ENCODE assay signal across 26 cellular contexts in genomic region chr7:265998-266850, GRCh38. TPM values are rescaled to one million over a fixed set of nuclear protein-coding genes. Genes with fewer than 3 reads are reported as not detected.
DNase-seq lines count a peak whose midpoint lies in the region; ATAC-seq, FAIRE-seq and TF ChIP-seq lines count a peak whose summit lies in the region.
"Had no signal": no experiment of that assay in that cellular context is flagged by ENCODE, and none has a peak within 500 bp of the region (broad histone marks: within the 10 kb centered on the region; RNA-seq: fewer than 3 reads in every experiment).

No MANE protein-coding gene starts in this region.

- peaks cover 7% of the 10 kb centered on the region; the same call in 1 of the 2 replicates for H3K27me3 ChIP-seq in Panc1 (ENCODE audit: control insufficient read depth, insufficient read depth, low read length)
- peaks cover 16% of the 10 kb centered on the region for H3K27me3 ChIP-seq in WERI-Rb-1 (ENCODE audit: insufficient read depth, low read depth, severe bottlenecking)
- no peaks in the 10 kb centered on the region for H3K27me3 ChIP-seq in small intestine (ENCODE audit: control insufficient read depth in 2 of 2, insufficient read depth in 2 of 2, low read length in 2 of 2)
- H3K27me3 ChIP-seq in sigmoid colon: no peaks in the 10 kb centered on the region
- H3K27me3 ChIP-seq: BLaER1 treated with 17β-estradiol and CSF1 and Interleukin-3, amounts not matched to agents 10 nM and 100 nM; hepatocyte; left lung; tibial nerve had no signal

- FAIRE-seq in small intestine (lab: Jason Lieb, UNC): no peak
- FAIRE-seq: frontal cortex, GM12891 had no signal

- in situ Hi-C loops in Panc1 (cut with HindIII; ENCODE audit: low pct_unique_long_range_greater_than_20kb, low sequenced_read_pairs): no loop called here

- POLR2A ChIA-PET in Panc1 (lab: Charles Lee): no interaction called here

- DNase-seq in Panc1 (ENCODE audit: low read depth, low spot score) (no peak), WERI-Rb-1 (peak; percentile 10), left colon (peak; percentile 51 to 53), small intestine (peak; percentile 30), sigmoid colon (no peak)
- DNase-seq: amygdala; naive B cell; NCI-H1436 treated with DMSO at 0.1 percent for 48 hours; NCI-H2107; SIG-M5; stimulated activated CD4-positive, alpha-beta T cell treated with anti-CD3 and anti-CD28 coated beads, Interleukin-2, amount 100 ng/mL, for 24 hours; SW 1271 had no signal

- H3K36me3 ChIP-seq in Panc1 (ENCODE audit: control insufficient read depth, insufficient read depth, low read length) (no peaks in the 10 kb centered on the region), WERI-Rb-1 (peaks cover 5% of the 10 kb centered on the region; the same call in 1 of the 2 replicates), small intestine (ENCODE audit: control insufficient read depth in 2 of 2, insufficient read depth in 2 of 2, low read length in 2 of 2) (no peaks in the 10 kb centered on the region), sigmoid colon (peaks cover 0 to 8% (median 2%) of the 10 kb centered on the region in 4 donors)

- WGBS in small intestine, 3 donors: 51 to 81% (median 72%) methylated on average over 18 to 22 of the region's 22 CpGs
- 65 to 83% methylated on average over 22 of the region's 22 CpGs for WGBS in sigmoid colon, 2 donors

- TF ChIP-seq POLR2A in sigmoid colon (IDR thresholded peaks at IDR 0.05): no peak

- H3K4me3 ChIP-seq in Panc1 (ENCODE audit: low read depth in 2 of 2, low read length in 2 of 2) (no peak overlapping the region), WERI-Rb-1 (ENCODE audit: low read depth, low read length) (no peak overlapping the region), small intestine (ENCODE audit: low read depth in 1 of 2, low read length in 2 of 2) (no peak overlapping the region), sigmoid colon (no peak overlapping the region)
- H3K4me3 ChIP-seq: BLaER1 treated with 17β-estradiol and CSF1 and Interleukin-3, amounts not matched to agents 10 nM and 100 nM; hepatocyte; left lung; PC-9; smooth muscle cell; tibial nerve had no signal

- H3K27ac ChIP-seq in Panc1 (ENCODE audit: low read length) (no peak overlapping the region), WERI-Rb-1 (no peak overlapping the region), small intestine (ENCODE audit: low read depth in 1 of 2, low read length in 1 of 2) (no peak overlapping the region), sigmoid colon (no peak overlapping the region)
- H3K27ac ChIP-seq: BLaER1 treated with 17β-estradiol and CSF1 and Interleukin-3, amounts not matched to agents 10 nM and 100 nM; hepatocyte; left lung; PC-9; tibial nerve had no signal

- BruUV-seq in Panc1 (replicated peaks; lab: Mats Ljungman, UMichigan): no TSS peak

- peak; percentile 27 for ATAC-seq in Panc1
- peak; percentile 38 for ATAC-seq in left colon
- ATAC-seq in GM18858 (IDR thresholded peaks at IDR 0.05; ENCODE audit: unreplicated experiment): no peak
- no peak for ATAC-seq in GM19452 (IDR thresholded peaks at IDR 0.05; ENCODE audit: unreplicated experiment)
- ATAC-seq: activated T-helper 17 cell treated with anti-CD3 and anti-CD28 coated beads, Interleukin-2, amount 50 U/mL, for 72 hours had no signal

- H3K9me3 ChIP-seq in Panc1 (ENCODE audit: control insufficient read depth, insufficient read depth, low read depth, low read length): 0 out of 2 replicates have a peak, but pooled peaks cover 4% of the 10 kb centered on the region
- peaks cover 21% of the 10 kb centered on the region for H3K9me3 ChIP-seq in WERI-Rb-1 (ENCODE audit: severe bottlenecking)
- H3K9me3 ChIP-seq in small intestine (ENCODE audit: control insufficient read depth, low read depth): no peaks in the 10 kb centered on the region
- H3K9me3 ChIP-seq in sigmoid colon: no peaks in the 10 kb centered on the region

- TF ChIP-seq CTCF in Panc1 (IDR thresholded peaks at IDR 0.05) (no peak), WERI-Rb-1 (IDR thresholded peaks at IDR 0.05; ENCODE audit: low read depth, low read length) (no peak), sigmoid colon (IDR thresholded peaks at IDR 0.05) (no peak)

- TF ChIP-seq EP300 in sigmoid colon (IDR thresholded peaks at IDR 0.05): no peak

- intact Hi-C loops in Panc1 (cut with micrococcal nuclease; ENCODE audit: unreplicated experiment): no loop called here
- intact Hi-C loops in left colon (cut with DNase I, micrococcal nuclease): no loop called here
- intact Hi-C loops in sigmoid colon (cut with DNase I): no loop called here

- CTCF ChIA-PET in Panc1 (lab: Charles Lee): interaction anchor here (1.6 kb wide), 1 partner anchor 202 kb away, joined by 7 read pairs; no protein-coding TSS in a partner anchor

- peaks cover 3% of the 10 kb centered on the region; the same call in 1 of the 2 replicates for H3K4me1 ChIP-seq in Panc1 (ENCODE audit: control insufficient read depth, insufficient read depth, low read length)
- no peaks in the 10 kb centered on the region for H3K4me1 ChIP-seq in small intestine (ENCODE audit: control insufficient read depth in 2 of 2, insufficient read depth in 1 of 2, low read depth in 1 of 2, low read length in 1 of 2)
- H3K4me1 ChIP-seq in sigmoid colon: no peaks in the 10 kb centered on the region
- H3K4me1 ChIP-seq: left lung had no signal

RNA-seq across cellular contexts. Expression of gene FOXL3, which starts 23.7 kb away (rescaled TPM):
- not detected for total RNA-seq in Panc1 (2021; ENCODE audit: unreplicated experiment)
- polyA plus RNA-seq in Panc1 (2012; ENCODE audit: insufficient read length): not detected
- total RNA-seq in left colon: under 1 TPM in 1 of 2 donors, not detected in 1; 0.92 TPM
- not detected for polyA plus RNA-seq in small intestine
- total RNA-seq in sigmoid colon: not detected
- polyA plus RNA-seq in sigmoid colon: not detected
- total RNA-seq: activated T-helper 17 cell treated with anti-CD3 and anti-CD28 coated beads, Interleukin-2, amount 50 U/mL, for 72 hours; frontal cortex; H9; hepatocyte; left lung; mesothelial cell of epicardium; PC-9; pulmonary artery endothelial cell; smooth muscle cell; tibial nerve had no signal
- polyA plus RNA-seq: hepatocyte, smooth muscle cell had no signal

Comparison
In these comparisons a context has a peak if more than half of its experiments do, and no peak if none do; other contexts are left out.
1. ATAC-seq: peak in Panc1 (single experiment) and left colon (single experiment); none in GM18858 (single experiment) and GM19452 (single experiment).
2. DNase-seq: peak in WERI-Rb-1 (single experiment), left colon (2 of 2) and small intestine (single experiment); none in Panc1 (single experiment) and sigmoid colon (single experiment).